In the genomic region with DNA sequence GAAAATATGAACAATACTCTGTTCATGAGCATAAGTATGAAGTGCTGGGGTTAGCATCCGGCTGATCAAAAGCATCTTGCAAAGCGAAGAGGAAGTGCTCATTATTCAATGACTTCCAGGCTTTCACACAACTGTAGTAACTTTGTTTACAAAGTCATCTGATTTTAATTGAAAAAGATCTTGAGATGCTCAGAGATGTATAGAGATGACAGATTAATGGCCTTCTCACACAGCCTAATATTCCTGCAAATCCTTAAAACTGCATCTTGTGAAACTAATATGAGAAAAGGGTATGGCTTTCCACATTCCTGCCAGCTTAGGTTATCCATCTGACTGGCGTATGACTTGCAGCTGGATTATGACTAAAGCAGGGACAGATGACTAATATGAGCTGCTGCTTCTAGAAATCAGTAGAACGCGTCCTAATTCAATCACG, we compare ENCODE assay signal across 10 cellular contexts.
DNase-seq lines count a peak whose midpoint lies in the region; ATAC-seq and TF ChIP-seq lines count a peak whose summit lies in the region.
"Had no signal": no experiment of that assay in that cellular context is flagged by ENCODE, and none has a peak within 500 bp of the region (broad histone marks: within the 10 kb centered on the region; RNA-seq: fewer than 3 reads in every experiment).

No MANE protein-coding gene starts in this region.

- peak; percentile 69 for DNase-seq in GM03348 (ENCODE audit: low spot score)
- no peak for DNase-seq in RWPE2 (ENCODE audit: low spot score)
- no peak for DNase-seq in esophagus squamous epithelium (lab: John Stamatoyannopoulos, UW)
- peak; percentile 59 for DNase-seq in pulmonary artery endothelial cell (ENCODE audit: low read depth, low spot score)
- no peak for DNase-seq in GM13977 (ENCODE audit: low spot score)
- no peak for DNase-seq in GM19238 (ENCODE audit: insufficient read length, low spot score)
- DNase-seq: activated CD4-positive, CD25-positive, alpha-beta regulatory T cell; dorsolateral prefrontal cortex had no signal

- no peaks in the 10 kb centered on the region for H3K9me3 ChIP-seq in RWPE2 (ENCODE audit: severe bottlenecking)
- no peaks in the 10 kb centered on the region for H3K9me3 ChIP-seq in esophagus squamous epithelium

- intact Hi-C loops in esophagus squamous epithelium (cut with DNase I): no loop called here

- 22 to 24% methylated on average over 6 of the region's 6 CpGs for WGBS in esophagus squamous epithelium, 2 donors

- TF ChIP-seq CTCF in RWPE2 (IDR thresholded peaks at IDR 0.05; ENCODE audit: poor library complexity, severe bottlenecking) (no peak), esophagus squamous epithelium (IDR thresholded peaks at IDR 0.05) (no peak), GM13977 (IDR thresholded peaks at IDR 0.05; ENCODE audit: extremely low read depth, insufficient read depth, missing control alignments) (no peak)

- no peaks in the 10 kb centered on the region for H3K27me3 ChIP-seq in RWPE2 (ENCODE audit: insufficient read depth, poor library complexity, severe bottlenecking)
- no peaks in the 10 kb centered on the region for H3K27me3 ChIP-seq in esophagus squamous epithelium
- H3K27me3 ChIP-seq: dorsolateral prefrontal cortex had no signal

- H3K4me3 ChIP-seq in RWPE2 (ENCODE audit: severe bottlenecking): no peak overlapping the region
- H3K4me3 ChIP-seq in esophagus squamous epithelium: no peak overlapping the region

- H3K27ac ChIP-seq in RWPE2 (ENCODE audit: poor library complexity, severe bottlenecking): peak overlapping the region; percentile 63
- peak overlapping the region in 3 of 4 donors; percentile 74 to 79 (median 75) for H3K27ac ChIP-seq in esophagus squamous epithelium
- H3K27ac ChIP-seq: dorsolateral prefrontal cortex had no signal

- peak; percentile 96 for ATAC-seq in RWPE2 (ENCODE audit: low read depth)
- no peak for ATAC-seq in HG02840 (IDR thresholded peaks at IDR 0.05; ENCODE audit: low FRiP score, unreplicated experiment)
- ATAC-seq in HG03025 (IDR thresholded peaks at IDR 0.05; ENCODE audit: low FRiP score, unreplicated experiment): no peak

- in situ Hi-C loops in GM13977 (cut with MboI; ENCODE audit: low pct_unique_long_range_greater_than_20kb, low sequenced_read_pairs, unreplicated experiment): no loop called here

- no peak for TF ChIP-seq POLR2A in esophagus squamous epithelium (IDR thresholded peaks at IDR 0.05)

- no peaks in the 10 kb centered on the region for H3K36me3 ChIP-seq in RWPE2 (ENCODE audit: low read depth)
- no peaks in the 10 kb centered on the region for H3K36me3 ChIP-seq in esophagus squamous epithelium

- H3K4me1 ChIP-seq in RWPE2 (ENCODE audit: insufficient read depth, poor library complexity, severe bottlenecking) (peaks cover 25% of the 10 kb centered on the region), esophagus squamous epithelium (peaks cover 0 to 25% (median 0%) of the 10 kb centered on the region in 3 donors)

Comparison
In these comparisons a context has a peak if more than half of its experiments do, and no peak if none do; other contexts are left out.
1. DNase-seq: peak in GM03348 (single experiment) and pulmonary artery endothelial cell (single experiment); none in RWPE2 (single experiment), esophagus squamous epithelium (single experiment), GM13977 (single experiment) and GM19238 (single experiment).